2 cellular contexts compared by ENCODE assay signal in the genomic region with DNA sequence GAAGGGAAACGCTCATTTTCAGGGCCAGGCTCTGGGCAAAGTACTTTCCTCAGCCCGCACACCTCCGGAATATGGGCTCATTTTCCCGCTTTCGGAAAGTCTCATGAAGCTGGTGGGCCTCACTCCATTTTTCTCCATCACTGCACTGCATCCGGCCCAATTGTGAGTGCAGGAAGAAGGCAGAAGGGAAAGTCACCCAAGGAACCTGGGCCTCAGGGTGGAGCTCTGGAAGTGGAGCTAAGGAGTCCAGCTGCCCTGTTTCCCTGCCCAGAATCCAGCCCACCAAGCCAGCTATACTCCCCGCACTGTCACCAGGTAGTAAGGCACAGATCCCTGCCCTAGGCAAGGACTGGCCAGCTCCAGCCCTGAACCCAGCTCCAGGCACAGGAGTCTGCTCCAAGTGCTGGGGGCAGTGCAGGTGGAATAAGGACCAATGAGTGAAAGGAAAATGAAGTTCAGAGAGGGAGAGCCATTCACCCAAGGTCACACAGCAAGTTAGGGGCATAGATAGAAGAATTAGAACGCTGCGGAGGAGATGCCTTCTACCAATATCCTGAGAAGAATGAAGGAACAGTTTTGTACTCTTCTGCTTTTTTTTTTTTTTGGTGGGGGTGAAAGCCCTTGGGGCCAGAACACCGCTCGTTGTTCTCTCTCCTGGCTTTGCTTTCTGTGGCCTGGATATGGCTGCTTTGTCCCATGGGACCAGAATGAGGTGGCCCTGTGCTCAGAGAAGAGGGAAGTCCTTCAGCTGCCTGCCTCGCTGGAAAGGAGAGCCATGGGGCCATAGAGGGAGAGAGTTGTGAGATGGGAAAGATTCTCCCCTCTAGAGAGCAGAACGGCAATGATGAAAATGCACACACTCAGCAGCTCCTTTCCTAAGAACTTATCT.
TF ChIP-seq lines count a peak whose summit lies in the region.

No MANE protein-coding gene starts in this region.

TF ChIP-seq in HEK293, 187 proteins besides CTCF, POLR2A, EP300 and RAD21:
- TF ChIP-seq ZNF768 (tag by site-specific recombination; IDR thresholded peaks at IDR 0.05), result peak; percentile 95
- TF ChIP-seq ZNF624 (tag by site-specific recombination; IDR thresholded peaks at IDR 0.05), result no peak
- TF ChIP-seq ZNF785 (tag by site-specific recombination; IDR thresholded peaks at IDR 0.05), result no peak

TF ChIP-seq in GM12878, 131 proteins besides CTCF, POLR2A, EP300 and RAD21:
- TF ChIP-seq KLF5 (IDR thresholded peaks at IDR 0.05; ENCODE audit: partially characterized antibody), result no peak
- TF ChIP-seq, protein P1, sequence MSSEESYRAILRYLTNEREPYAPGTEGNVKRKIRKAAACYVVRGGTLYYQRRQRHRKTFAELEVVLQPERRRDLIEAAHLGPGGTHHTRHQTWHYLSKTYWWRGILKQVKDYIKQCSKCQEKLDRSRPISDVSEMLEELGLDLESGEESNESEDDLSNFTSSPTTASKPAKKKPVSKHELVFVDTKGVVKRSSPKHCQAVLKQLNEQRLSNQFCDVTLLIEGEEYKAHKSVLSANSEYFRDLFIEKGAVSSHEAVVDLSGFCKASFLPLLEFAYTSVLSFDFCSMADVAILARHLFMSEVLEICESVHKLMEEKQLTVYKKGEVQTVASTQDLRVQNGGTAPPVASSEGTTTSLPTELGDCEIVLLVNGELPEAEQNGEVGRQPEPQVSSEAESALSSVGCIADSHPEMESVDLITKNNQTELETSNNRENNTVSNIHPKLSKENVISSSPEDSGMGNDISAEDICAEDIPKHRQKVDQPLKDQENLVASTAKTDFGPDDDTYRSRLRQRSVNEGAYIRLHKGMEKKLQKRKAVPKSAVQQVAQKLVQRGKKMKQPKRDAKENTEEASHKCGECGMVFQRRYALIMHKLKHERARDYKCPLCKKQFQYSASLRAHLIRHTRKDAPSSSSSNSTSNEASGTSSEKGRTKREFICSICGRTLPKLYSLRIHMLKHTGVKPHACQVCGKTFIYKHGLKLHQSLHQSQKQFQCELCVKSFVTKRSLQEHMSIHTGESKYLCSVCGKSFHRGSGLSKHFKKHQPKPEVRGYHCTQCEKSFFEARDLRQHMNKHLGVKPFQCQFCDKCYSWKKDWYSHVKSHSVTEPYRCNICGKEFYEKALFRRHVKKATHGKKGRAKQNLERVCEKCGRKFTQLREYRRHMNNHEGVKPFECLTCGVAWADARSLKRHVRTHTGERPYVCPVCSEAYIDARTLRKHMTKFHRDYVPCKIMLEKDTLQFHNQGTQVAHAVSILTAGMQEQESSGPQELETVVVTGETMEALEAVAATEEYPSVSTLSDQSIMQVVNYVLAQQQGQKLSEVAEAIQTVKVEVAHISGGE (CRISPR knock-in tag; IDR thresholded peaks at IDR 0.05), result no peak
- TF ChIP-seq NR2C1 (IDR thresholded peaks at IDR 0.05), result no peak
- no peak for TF ChIP-seq FOS (IDR thresholded peaks at IDR 0.05; ENCODE audit: borderline replicate concordance, extremely low read depth, insufficient read length)
- TF ChIP-seq SMARCA5 (IDR thresholded peaks at IDR 0.05), result peak; percentile 84
- TF ChIP-seq, protein P2, sequence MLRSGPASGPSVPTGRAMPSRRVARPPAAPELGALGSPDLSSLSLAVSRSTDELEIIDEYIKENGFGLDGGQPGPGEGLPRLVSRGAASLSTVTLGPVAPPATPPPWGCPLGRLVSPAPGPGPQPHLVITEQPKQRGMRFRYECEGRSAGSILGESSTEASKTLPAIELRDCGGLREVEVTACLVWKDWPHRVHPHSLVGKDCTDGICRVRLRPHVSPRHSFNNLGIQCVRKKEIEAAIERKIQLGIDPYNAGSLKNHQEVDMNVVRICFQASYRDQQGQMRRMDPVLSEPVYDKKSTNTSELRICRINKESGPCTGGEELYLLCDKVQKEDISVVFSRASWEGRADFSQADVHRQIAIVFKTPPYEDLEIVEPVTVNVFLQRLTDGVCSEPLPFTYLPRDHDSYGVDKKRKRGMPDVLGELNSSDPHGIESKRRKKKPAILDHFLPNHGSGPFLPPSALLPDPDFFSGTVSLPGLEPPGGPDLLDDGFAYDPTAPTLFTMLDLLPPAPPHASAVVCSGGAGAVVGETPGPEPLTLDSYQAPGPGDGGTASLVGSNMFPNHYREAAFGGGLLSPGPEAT (IDR thresholded peaks at IDR 0.05; ENCODE audit: low read depth), result no peak
- peak; percentile 63 for TF ChIP-seq MEF2B (IDR thresholded peaks at IDR 0.05; ENCODE audit: partially characterized antibody, poor library complexity, severe bottlenecking)
- no peak for TF ChIP-seq YY1 (IDR thresholded peaks at IDR 0.05; ENCODE audit: low read depth, low read length)
